18 cellular contexts compared by ENCODE assay signal in the genomic region with DNA sequence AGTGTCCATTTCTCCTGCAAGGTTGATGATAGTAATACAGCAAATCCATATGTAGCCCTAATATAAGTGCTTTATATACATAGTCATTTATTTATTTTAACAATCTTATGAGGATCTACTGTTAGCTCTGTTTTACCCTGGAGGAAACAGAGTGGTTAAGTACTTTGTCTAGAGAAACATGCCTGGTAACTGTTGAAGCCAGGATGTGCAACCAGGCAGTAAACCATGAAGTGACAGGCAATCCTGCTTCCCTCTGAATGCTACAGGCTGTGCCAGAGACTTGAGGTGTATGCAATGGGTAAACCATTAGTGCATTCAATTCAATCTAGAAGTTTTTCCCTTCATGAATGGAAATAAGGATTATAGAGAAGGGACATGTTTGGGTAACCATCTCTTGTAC.
DNase-seq lines count a peak whose midpoint lies in the region; ATAC-seq, FAIRE-seq and TF ChIP-seq lines count a peak whose summit lies in the region.
"Had no signal": no experiment of that assay in that cellular context is flagged by ENCODE, and none has a peak within 500 bp of the region (broad histone marks: within the 10 kb centered on the region; RNA-seq: fewer than 3 reads in every experiment).

No MANE protein-coding gene starts in this region.

- H3K4me3 ChIP-seq in BLaER1 (no peak overlapping the region), GM12878 (no peak overlapping the region), neuronal stem cell (ENCODE audit: low read length in 2 of 2) (no peak overlapping the region)
- H3K4me3 ChIP-seq: HAP-1 had no signal

- no peak overlapping the region for H4K8ac ChIP-seq in neuronal stem cell (ENCODE audit: low read depth, low read length)

- no peak for TF ChIP-seq RAD21 in GM12878 (IDR thresholded peaks at IDR 0.05; ENCODE audit: insufficient read depth, low read depth, low read length)

- no peak overlapping the region for H2BK120ac ChIP-seq in neuronal stem cell (ENCODE audit: low read depth, low read length)

- no peak overlapping the region for H3K27ac ChIP-seq in BLaER1
- H3K27ac ChIP-seq in GM12878 (ENCODE audit: control insufficient read depth, insufficient read depth): no peak overlapping the region
- no peak overlapping the region for H3K27ac ChIP-seq in neuronal stem cell (replicated peaks; ENCODE audit: low read length)

- H2BK12ac ChIP-seq in neuronal stem cell (ENCODE audit: low read length): no peak overlapping the region

- H3K23ac ChIP-seq in neuronal stem cell (ENCODE audit: low read depth, low read length, poor library complexity): no peak overlapping the region

- no peak overlapping the region for H2BK15ac ChIP-seq in neuronal stem cell (ENCODE audit: low read length)

- H3K18ac ChIP-seq in neuronal stem cell (ENCODE audit: low read length): no peak overlapping the region

- no peak overlapping the region for H3K14ac ChIP-seq in neuronal stem cell (ENCODE audit: low read length)

- H3K36me3 ChIP-seq in BLaER1: no peaks in the 10 kb centered on the region
- H3K36me3 ChIP-seq in GM12878 (ENCODE audit: control insufficient read depth in 2 of 2, insufficient read depth in 2 of 2, low read length in 1 of 2): no peaks in the 10 kb centered on the region
- H3K36me3 ChIP-seq in neuronal stem cell (replicated peaks in 1 of 2; ENCODE audit: control insufficient read depth in 2 of 2, insufficient read depth in 2 of 2, low read length in 2 of 2): no peaks in the 10 kb centered on the region
- H3K36me3 ChIP-seq: HAP-1 had no signal

- no peak for TF ChIP-seq CTCF in GM12878 (IDR thresholded peaks at IDR 0.05 in 2 of 3, conservative IDR thresholded peaks at IDR 0.05 in 1 of 3; ENCODE audit: control insufficient read depth in 2 of 3, extremely low read depth in 1 of 3, insufficient read depth in 1 of 3, low read depth in 3 of 3, low read length in 3 of 3)

- H3K9me3 ChIP-seq in BLaER1 (peaks cover 5% of the 10 kb centered on the region; the same call in 1 of the 2 replicates), GM12878 (replicated peaks; ENCODE audit: control insufficient read depth, insufficient read depth, low read length) (no peaks in the 10 kb centered on the region), neuronal stem cell (replicated peaks in 1 of 2; ENCODE audit: control insufficient read depth in 2 of 2, insufficient read depth in 1 of 2, low read depth in 1 of 2, low read length in 2 of 2) (no peaks in the 10 kb centered on the region)
- H3K9me3 ChIP-seq: HAP-1 had no signal

- H3K4me1 ChIP-seq in BLaER1 (peaks cover 19% of the 10 kb centered on the region), GM12878 (ENCODE audit: control insufficient read depth, insufficient read depth, low read length) (no peaks in the 10 kb centered on the region), neuronal stem cell (ENCODE audit: control insufficient read depth in 2 of 2, insufficient read depth in 1 of 2, low read depth in 1 of 2, low read length in 2 of 2) (peaks cover 0 to 5% of the 10 kb centered on the region in 2 donors)
- H3K4me1 ChIP-seq: HAP-1 had no signal

- H2BK5ac ChIP-seq in neuronal stem cell (ENCODE audit: low read length): no peak overlapping the region

- H3K27me3 ChIP-seq in BLaER1 (no peaks in the 10 kb centered on the region), GM12878 (replicated peaks in 1 of 2; ENCODE audit: control insufficient read depth in 2 of 2, insufficient read depth in 2 of 2, low read length in 1 of 2) (no peaks in the 10 kb centered on the region), neuronal stem cell (ENCODE audit: control insufficient read depth in 3 of 3, insufficient read depth in 3 of 3, low read depth in 1 of 3, low read length in 3 of 3) (no peaks in the 10 kb centered on the region)

- H4K20me1 ChIP-seq in BLaER1 (no peaks in the 10 kb centered on the region), GM12878 (ENCODE audit: control insufficient read depth, insufficient read depth) (no peaks in the 10 kb centered on the region)

- POLR2A ChIA-PET in GM12878 (lab: Charles Lee): interaction anchor here (0.7 kb wide), 1 partner anchor 15 kb away, joined by 3 read pairs; no protein-coding TSS in a partner anchor

- TF ChIP-seq EP300 in GM12878 (IDR thresholded peaks at IDR 0.05; ENCODE audit: borderline replicate concordance in 1 of 2, control insufficient read depth in 1 of 2, low read depth in 2 of 2, low read length in 2 of 2): no peak

- ATAC-seq in GM18868 (IDR thresholded peaks at IDR 0.05; ENCODE audit: unreplicated experiment) (peak; percentile 61), GM12878 (peak; percentile 78), HG03521 (IDR thresholded peaks at IDR 0.05; ENCODE audit: unreplicated experiment) (no peak)

- DNase-seq in GM12878 (ENCODE audit: low read depth, low spot score) (no peak), neuronal stem cell (ENCODE audit: low spot score) (no peak), NCI-H2227 treated with DMSO at 0.1 percent for 48 hours (lab: John Stamatoyannopoulos, UW) (no peak), activated gamma-delta T cell (lab: John Stamatoyannopoulos, UW) (no peak)
- DNase-seq: 8988T; AML-193; C1 segment of cervical spinal cord; CD4-positive, alpha-beta T cell; DND-41; GDM1; GOT3; IMR-90; KBM-7 had no signal

- no peaks in the 10 kb centered on the region for H3K79me1 ChIP-seq in neuronal stem cell (ENCODE audit: low read depth, low read length)

- no peak for TF ChIP-seq POLR2A in GM12878 (IDR thresholded peaks at IDR 0.05; ENCODE audit: low read depth, low read length)

- FAIRE-seq in GM12878 (lab: Jason Lieb, UNC): no peak
- FAIRE-seq: GM18507 had no signal

- H4K91ac ChIP-seq in neuronal stem cell (ENCODE audit: low read depth, low read length, poor library complexity): no peak overlapping the region

- no peak overlapping the region for H3K4ac ChIP-seq in neuronal stem cell (ENCODE audit: low read length)

- CTCF ChIA-PET in GM12878 (lab: Yijun Ruan, JAX): interaction anchor here (0.6 to 1.0 kb wide), 2 partner anchors 464 to 568 kb away, joined by 3 read pairs; no protein-coding TSS in a partner anchor

- no peak overlapping the region for H2AFZ ChIP-seq in GM12878 (ENCODE audit: control insufficient read depth, low read depth, low read length)
- peak overlapping the region; percentile 31 for H2AFZ ChIP-seq in neuronal stem cell (ENCODE audit: low read length)

- RAD21 ChIA-PET in GM12878 (lab: Charles Lee; ENCODE audit: unreplicated experiment): interaction anchor here (1.1 kb wide), 1 partner anchor 13 kb away, joined by 3 read pairs; no protein-coding TSS in a partner anchor

- intact Hi-C loops in GM12878 (cut with micrococcal nuclease; ENCODE audit: unreplicated experiment): loop anchor here (10.0 kb wide), 1 partner anchor 412 kb away; no protein-coding TSS in a partner anchor

- H2AK5ac ChIP-seq in neuronal stem cell (ENCODE audit: low read depth, low read length): no peak overlapping the region

- H3K4me2 ChIP-seq in BLaER1: peak overlapping the region; percentile 35
- H3K4me2 ChIP-seq in GM12878 (ENCODE audit: control insufficient read depth, insufficient read depth): no peak overlapping the region
- no peak overlapping the region for H3K4me2 ChIP-seq in neuronal stem cell (ENCODE audit: insufficient read depth, low read length, poor library complexity, severe bottlenecking)

- no TSS peak for BruUV-seq in GM12878 (replicated peaks; lab: Mats Ljungman, UMichigan)

- H3K9ac ChIP-seq in BLaER1: no peak overlapping the region
- no peak overlapping the region for H3K9ac ChIP-seq in GM12878 (ENCODE audit: control insufficient read depth, insufficient read depth, low read length)
- H3K9ac ChIP-seq in neuronal stem cell (ENCODE audit: low read depth, low read length, poor library complexity): no peak overlapping the region

- SMC1A ChIA-PET in GM12878 (lab: Charles Lee; ENCODE audit: uncharacterized antibody, unreplicated experiment): no interaction called here

- no peaks in the 10 kb centered on the region for H3K79me2 ChIP-seq in GM12878 (ENCODE audit: control insufficient read depth, insufficient read depth, low read length)

- in situ Hi-C loops in GM12878 (cut with MboI): loop anchor here (10.0 kb wide), 1 partner anchor 58 kb away; no protein-coding TSS in a partner anchor

TF ChIP-seq in GM12878, 131 proteins besides CTCF, POLR2A, EP300 and RAD21:
- no peak for TF ChIP-seq CREB1 (IDR thresholded peaks at IDR 0.05; ENCODE audit: low read depth)
- no peak for TF ChIP-seq CHD2 (IDR thresholded peaks at IDR 0.05; ENCODE audit: borderline replicate concordance, low read depth, low read length)
- TF ChIP-seq ATF7 (IDR thresholded peaks at IDR 0.05; ENCODE audit: low read depth): no peak
- TF ChIP-seq, protein P1, sequence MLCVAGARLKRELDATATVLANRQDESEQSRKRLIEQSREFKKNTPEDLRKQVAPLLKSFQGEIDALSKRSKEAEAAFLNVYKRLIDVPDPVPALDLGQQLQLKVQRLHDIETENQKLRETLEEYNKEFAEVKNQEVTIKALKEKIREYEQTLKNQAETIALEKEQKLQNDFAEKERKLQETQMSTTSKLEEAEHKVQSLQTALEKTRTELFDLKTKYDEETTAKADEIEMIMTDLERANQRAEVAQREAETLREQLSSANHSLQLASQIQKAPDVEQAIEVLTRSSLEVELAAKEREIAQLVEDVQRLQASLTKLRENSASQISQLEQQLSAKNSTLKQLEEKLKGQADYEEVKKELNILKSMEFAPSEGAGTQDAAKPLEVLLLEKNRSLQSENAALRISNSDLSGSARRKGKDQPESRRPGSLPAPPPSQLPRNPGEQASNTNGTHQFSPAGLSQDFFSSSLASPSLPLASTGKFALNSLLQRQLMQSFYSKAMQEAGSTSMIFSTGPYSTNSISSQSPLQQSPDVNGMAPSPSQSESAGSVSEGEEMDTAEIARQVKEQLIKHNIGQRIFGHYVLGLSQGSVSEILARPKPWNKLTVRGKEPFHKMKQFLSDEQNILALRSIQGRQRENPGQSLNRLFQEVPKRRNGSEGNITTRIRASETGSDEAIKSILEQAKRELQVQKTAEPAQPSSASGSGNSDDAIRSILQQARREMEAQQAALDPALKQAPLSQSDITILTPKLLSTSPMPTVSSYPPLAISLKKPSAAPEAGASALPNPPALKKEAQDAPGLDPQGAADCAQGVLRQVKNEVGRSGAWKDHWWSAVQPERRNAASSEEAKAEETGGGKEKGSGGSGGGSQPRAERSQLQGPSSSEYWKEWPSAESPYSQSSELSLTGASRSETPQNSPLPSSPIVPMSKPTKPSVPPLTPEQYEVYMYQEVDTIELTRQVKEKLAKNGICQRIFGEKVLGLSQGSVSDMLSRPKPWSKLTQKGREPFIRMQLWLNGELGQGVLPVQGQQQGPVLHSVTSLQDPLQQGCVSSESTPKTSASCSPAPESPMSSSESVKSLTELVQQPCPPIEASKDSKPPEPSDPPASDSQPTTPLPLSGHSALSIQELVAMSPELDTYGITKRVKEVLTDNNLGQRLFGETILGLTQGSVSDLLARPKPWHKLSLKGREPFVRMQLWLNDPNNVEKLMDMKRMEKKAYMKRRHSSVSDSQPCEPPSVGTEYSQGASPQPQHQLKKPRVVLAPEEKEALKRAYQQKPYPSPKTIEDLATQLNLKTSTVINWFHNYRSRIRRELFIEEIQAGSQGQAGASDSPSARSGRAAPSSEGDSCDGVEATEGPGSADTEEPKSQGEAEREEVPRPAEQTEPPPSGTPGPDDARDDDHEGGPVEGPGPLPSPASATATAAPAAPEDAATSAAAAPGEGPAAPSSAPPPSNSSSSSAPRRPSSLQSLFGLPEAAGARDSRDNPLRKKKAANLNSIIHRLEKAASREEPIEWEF (IDR thresholded peaks at IDR 0.05; ENCODE audit: insufficient replicate concordance, low read depth, low read length): no peak
